Comparison of ENCODE assay signal across 8 cellular contexts in the genomic region with DNA sequence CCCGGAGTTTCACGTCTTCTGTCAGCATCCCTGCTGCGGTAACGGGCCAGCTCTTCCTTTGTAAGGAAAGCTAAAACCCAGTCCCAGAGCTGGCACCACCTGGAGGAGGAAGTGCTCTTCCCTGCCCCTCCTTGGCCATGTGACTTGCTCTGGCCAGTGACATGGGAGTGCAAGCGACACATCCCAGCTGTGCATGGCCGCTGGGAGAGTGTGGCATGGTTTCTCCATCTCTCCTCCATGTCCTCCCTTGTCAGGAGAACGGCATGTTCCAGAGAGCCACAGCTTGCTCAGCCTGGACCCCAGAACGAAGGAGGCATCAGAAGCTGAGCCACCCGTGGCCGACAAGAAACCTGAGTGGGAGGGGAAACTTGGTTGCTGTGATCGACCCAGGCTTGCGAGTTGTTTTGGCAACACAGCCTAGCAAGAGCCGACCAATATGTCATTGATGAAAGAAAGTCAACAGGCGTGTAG.
DNase-seq lines count a peak whose midpoint lies in the region; ATAC-seq lines count a peak whose summit lies in the region.

No MANE protein-coding gene starts in this region.

- ATAC-seq in GM19351 (IDR thresholded peaks at IDR 0.05; ENCODE audit: unreplicated experiment) (no peak), HG03108 (IDR thresholded peaks at IDR 0.05; ENCODE audit: unreplicated experiment) (no peak), GM19324 (IDR thresholded peaks at IDR 0.05; ENCODE audit: low FRiP score, unreplicated experiment) (no peak)

- DNase-seq in stimulated activated CD4-positive, alpha-beta T cell treated with anti-CD3 and anti-CD28 coated beads, Interleukin-4, amount 100 ng/mL, for 1 hour = peak; percentile 36
- no peak for DNase-seq in stimulated activated CD4-positive, alpha-beta T cell treated with anti-CD3 and anti-CD28 coated beads, Interleukin-12 subunit alpha, Interleukin-12 subunit beta, amount 100 ng/mL, for 4 hours
- DNase-seq in activated CD4-positive, alpha-beta T cell treated with anti-CD3 and anti-CD28 coated beads for 4 hours = peak; percentile 32 to 41
- peak; percentile 31 for DNase-seq in kidney tubule cell (ENCODE audit: low spot score)
- no peak for DNase-seq in AML-193 (lab: John Stamatoyannopoulos, UW)

Comparison
In these comparisons a context has a peak if more than half of its experiments do, and no peak if none do; other contexts are left out.
1. DNase-seq: peak in stimulated activated CD4-positive, alpha-beta T cell treated with anti-CD3 and anti-CD28 coated beads, Interleukin-4, amount 100 ng/mL, for 1 hour (single experiment), activated CD4-positive, alpha-beta T cell treated with anti-CD3 and anti-CD28 coated beads for 4 hours (2 of 2) and kidney tubule cell (single experiment); none in stimulated activated CD4-positive, alpha-beta T cell treated with anti-CD3 and anti-CD28 coated beads, Interleukin-12 subunit alpha, Interleukin-12 subunit beta, amount 100 ng/mL, for 4 hours (single experiment) and AML-193 (0 of 2).